20 cellular contexts compared by ENCODE assay signal in the genomic region with DNA sequence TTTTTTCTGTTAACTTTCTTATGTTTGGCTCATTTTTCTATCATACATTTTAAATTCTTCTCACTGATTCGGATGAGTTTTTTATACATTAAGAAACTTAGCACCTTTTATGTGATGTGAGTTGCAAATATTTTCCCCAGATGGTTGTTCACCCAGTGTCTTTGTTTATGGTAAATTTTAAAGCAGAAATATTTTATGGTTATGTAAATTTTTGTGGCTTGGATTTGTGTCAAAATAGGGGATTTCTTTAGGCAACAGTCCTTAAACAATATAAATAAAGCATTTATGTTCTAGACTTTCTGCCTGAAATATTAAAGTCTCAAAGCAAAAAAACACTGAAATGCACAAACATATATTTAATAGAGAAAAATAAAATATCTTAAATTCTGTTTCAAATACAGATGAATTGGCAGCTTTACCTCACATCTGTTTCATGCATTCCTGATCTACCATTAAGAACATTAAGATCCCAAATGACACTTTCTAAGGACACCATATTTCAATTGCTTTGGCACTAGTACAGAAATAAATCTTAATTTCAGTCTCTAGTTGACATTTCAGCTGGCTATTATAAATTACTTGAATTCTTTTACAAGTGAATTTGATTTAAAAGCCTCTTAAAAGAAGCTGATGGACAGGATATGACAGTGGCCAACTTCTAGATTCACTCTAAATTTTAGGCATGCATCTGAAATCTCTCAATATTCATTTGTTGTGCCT.
"Had no signal": no experiment of that assay in that cellular context is flagged by ENCODE, and none has a peak within 500 bp of the region (broad histone marks: within the 10 kb centered on the region; RNA-seq: fewer than 3 reads in every experiment).

No MANE protein-coding gene starts in this region.

- DNase-seq: IMR-90, Karpas-422, KG1, MM.1S, NCI-H1092 treated with DMSO at 0.1 percent for 48 hours, NCI-H1436 treated with DMSO at 0.1 percent for 48 hours, NCI-H1694, NCI-H187 treated with DMSO at 0.1 percent for 48 hours, NCI-H2029 treated with DMSO at 0.1 percent for 48 hours, NCI-H2171 treated with DMSO at 0.1 percent for 48 hours, NCI-H345, NCI-H524, NCI-H526 treated with DMSO at 0.1 percent for 48 hours, NCI-H748 treated with DMSO at 0.1 percent for 48 hours, PC-3, SHP77, SW 1271, T-cell had no signal

- H3K27ac ChIP-seq: RWPE1 had no signal

- FAIRE-seq: HepG2 had no signal
